ENCODE assay signal across 8 cellular contexts in the genomic region with DNA sequence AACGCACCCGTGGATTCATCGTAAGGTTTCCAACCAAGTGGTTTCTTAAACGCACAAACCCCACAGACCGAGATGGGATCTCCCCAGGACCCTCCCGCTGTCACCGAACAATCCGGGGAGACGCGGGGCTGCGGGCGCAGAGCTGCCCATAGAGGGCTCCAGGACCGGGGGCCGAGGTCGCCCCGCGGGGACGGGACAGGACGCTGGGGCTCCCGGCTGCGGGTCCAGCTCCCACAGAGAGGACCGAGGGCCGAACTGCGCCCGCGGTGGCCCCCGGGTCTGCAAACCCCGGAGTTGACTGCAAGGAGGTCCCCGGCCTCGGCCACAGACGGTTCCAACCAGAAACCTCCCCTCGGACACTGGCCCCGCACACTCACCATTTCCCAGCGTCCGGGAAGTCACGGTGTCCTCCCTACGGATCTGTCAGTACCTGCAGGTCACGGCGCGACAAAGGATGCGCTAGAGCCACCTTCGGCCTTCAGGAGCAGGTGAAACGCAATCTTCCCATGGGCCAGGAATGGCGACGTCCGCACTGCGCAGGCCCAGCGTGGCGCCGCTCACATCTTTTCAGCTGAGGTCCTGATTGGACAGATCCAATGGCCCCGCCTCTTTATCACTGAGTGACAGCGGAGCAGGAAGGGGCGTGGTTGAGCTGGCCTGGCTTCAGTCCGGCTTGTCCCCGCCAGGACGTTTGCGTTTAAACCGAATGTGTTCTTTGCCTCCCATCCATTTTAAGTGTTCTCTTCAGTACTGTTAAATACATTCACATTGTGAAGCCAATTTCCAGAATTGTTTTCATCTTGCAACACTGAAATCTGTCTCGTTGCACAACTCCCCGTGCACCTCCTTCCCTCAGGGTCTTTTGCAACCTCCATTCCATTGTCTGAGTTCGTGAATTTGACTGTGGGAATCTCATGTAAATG. TPM values are rescaled to one million over a fixed set of nuclear protein-coding genes. Genes with fewer than 3 reads are reported as not detected.
DNase-seq lines count a peak whose midpoint lies in the region; TF ChIP-seq lines count a peak whose summit lies in the region.

A gene (minus strand): TSS at position 534 of the 923 bp plus-strand sequence. CDS start 154 bp downstream, at position 380.

- TF ChIP-seq CTCF in suprapubic skin (IDR thresholded peaks at IDR 0.05), result no peak

- no peak for TF ChIP-seq EP300 in suprapubic skin (IDR thresholded peaks at IDR 0.05)

- in situ Hi-C loops in HAP-1 (cut with MboI; ENCODE audit: low sequenced_read_pairs), result loop anchor here (5.0 kb wide), 1 partner anchor 44 kb away; no protein-coding TSS in a partner anchor

- H3K4me3 ChIP-seq in HAP-1 (peak within 1 kb of the TSS; percentile 80), MG63 (peak within 1 kb of the TSS; percentile 88), suprapubic skin (peak within 1 kb of the TSS; percentile 78)

- 0 out of 2 replicates have a peak, but pooled peaks cover 2% of the 10 kb centered on the region for H3K4me1 ChIP-seq in HAP-1
- H3K4me1 ChIP-seq in suprapubic skin, result peaks cover 8% of the 10 kb centered on the region

- WGBS in suprapubic skin, result under 1% methylated on average over 26 of the region's 61 CpGs

- peak in 1 of 2 donors; percentile 68 for TF ChIP-seq POLR2A in suprapubic skin (IDR thresholded peaks at IDR 0.05)

- peak within 1 kb of the TSS; percentile 42 for H3K27ac ChIP-seq in suprapubic skin

- H3K36me3 ChIP-seq in HAP-1 (replicated peaks) (no peaks in the 10 kb centered on the region; the same call in none of the 2 replicates), MG63 (peaks cover 31% of the 10 kb centered on the region), suprapubic skin (peaks cover 11% of the 10 kb centered on the region)

- DNase-seq in GF-D8 (lab: John Stamatoyannopoulos, UW), result peak; percentile 83
- peak; percentile 93 to 96 for DNase-seq in HAP-1 (ENCODE audit: low spot score in 2 of 2)
- DNase-seq in MG63, result peak; percentile 96
- peak; percentile 95 for DNase-seq in SK-N-DZ (ENCODE audit: low spot score)
- peak; percentile 93 for DNase-seq in activated naive CD4-positive, alpha-beta T cell treated with anti-CD3 and anti-CD28 coated beads, Interleukin-2, amount 50 U/mL, for 16 hours
- DNase-seq in glomerular endothelial cell (ENCODE audit: extremely low read depth, low read depth, low spot score), result peak; percentile 66
- peak; percentile 58 to 95 (median 87) for DNase-seq in nucleus accumbens (lab: John Stamatoyannopoulos, UW)
- DNase-seq in suprapubic skin (ENCODE audit: low spot score in 2 of 2), result peak; percentile 95

- H3K9me3 ChIP-seq in HAP-1 (peaks cover 18% of the 10 kb centered on the region), MG63 (peaks cover 41% of the 10 kb centered on the region), suprapubic skin (no peaks in the 10 kb centered on the region)

- no peaks in the 10 kb centered on the region for H3K27me3 ChIP-seq in HAP-1 (ENCODE audit: low read depth)
- H3K27me3 ChIP-seq in MG63, result no peaks in the 10 kb centered on the region
- H3K27me3 ChIP-seq in suprapubic skin, result no peaks in the 10 kb centered on the region

RNA-seq across cellular contexts. Expression of the gene that starts here (rescaled TPM):
- total RNA-seq in MG63 (2014; rRNA removed; shearing (Covaris generic); ENCODE audit: low replicate concordance), result 5.0 and 17.4 TPM in 2 replicates
- polyA plus RNA-seq in SK-N-DZ (2014; cell fraction: cytosol; rRNA removed), result 3.6 and 3.7 TPM in 2 replicates
- 2.3 and 2.4 TPM in 2 replicates for polyA plus RNA-seq in SK-N-DZ (2014; cell fraction: nucleus; rRNA removed)
- 2.5 and 5.5 TPM in 2 replicates for total RNA-seq in glomerular endothelial cell
- total RNA-seq in suprapubic skin, result 10 to 100 TPM in 1 of 4 donors, 1 to 10 TPM in 3; 4.9 to 12.3 (median 6.1) TPM

Comparison
In these comparisons a context has a peak if more than half of its experiments do, and no peak if none do; other contexts are left out.
1. Peak in every context shown above with its lines: DNase-seq, H3K4me3 ChIP-seq and H3K27ac ChIP-seq.